ENCODE assay signal across 8 cellular contexts in genomic region chr16:81730090-81731051, GRCh38. TPM values are rescaled to one million over a fixed set of nuclear protein-coding genes. Genes with fewer than 3 reads are reported as not detected.
DNase-seq lines count a peak whose midpoint lies in the region; ATAC-seq and TF ChIP-seq lines count a peak whose summit lies in the region.

No MANE protein-coding gene starts in this region.

- intact Hi-C loops in left ventricle myocardium superior (cut with micrococcal nuclease) (no loop called here), posterior vena cava (cut with DNase I) (loop anchor here in 1 of 2 donors (10.0 kb wide), 1 partner anchor 526 kb away; no protein-coding TSS in a partner anchor), uterus (cut with DNase I; ENCODE audit: low total_unique reads) (no loop called here)

- H3K4me1 ChIP-seq in uterus, result no peaks in the 10 kb centered on the region

- H3K27ac ChIP-seq in SK-N-MC, result peak overlapping the region; percentile 91
- peak overlapping the region; percentile 38 to 50 for H3K27ac ChIP-seq in uterus

- H3K27me3 ChIP-seq in uterus, result no peaks in the 10 kb centered on the region

- peak overlapping the region; percentile 77 for H3K4me3 ChIP-seq in SK-N-MC
- peak overlapping the region; percentile 1 to 31 for H3K4me3 ChIP-seq in uterus

- peak in 3 of 4 experiments; percentile 46 to 57 (median 56) for TF ChIP-seq CTCF in uterus (IDR thresholded peaks at IDR 0.05)

- DNase-seq in DMS153 treated with DMSO at 0.1 percent for 48 hours (lab: John Stamatoyannopoulos, UW; ENCODE audit: unreplicated experiment) (peak; percentile 92), LoVo (ENCODE audit: low spot score) (peak; percentile 58), SK-N-MC (ENCODE audit: low read depth, low spot score) (peak; percentile 64), amniotic epithelial cell (ENCODE audit: low read depth) (peak; percentile 58), left ventricle myocardium superior (peak; percentile 91), posterior vena cava (ENCODE audit: low spot score) (peak; percentile 95), uterus (peak; percentile 85 to 87)

- peak; percentile 70 for ATAC-seq in GM21723 (IDR thresholded peaks at IDR 0.05; ENCODE audit: unreplicated experiment)
- peak; percentile 96 for ATAC-seq in left ventricle myocardium superior

- H3K9ac ChIP-seq in SK-N-MC (ENCODE audit: insufficient read length), result peak overlapping the region; percentile 65

- no peak for TF ChIP-seq POLR2A in uterus (IDR thresholded peaks at IDR 0.05)

- H3K36me3 ChIP-seq in SK-N-MC (ENCODE audit: insufficient read depth, low read length) (no peaks in the 10 kb centered on the region), uterus (no peaks in the 10 kb centered on the region)

- no peaks in the 10 kb centered on the region for H3K9me3 ChIP-seq in SK-N-MC (ENCODE audit: low read depth, low read length)
- no peaks in the 10 kb centered on the region for H3K9me3 ChIP-seq in uterus

RNA-seq across cellular contexts. Expression of gene PLCG2, which starts 48.7 kb away (rescaled TPM):
- total RNA-seq in left ventricle myocardium superior, result 5.2 TPM
- 10 to 100 TPM; 15.9 to 24.5 TPM for total RNA-seq in posterior vena cava
- total RNA-seq in uterus, result 10 to 100 TPM; 11.2 to 39.4 (median 18.8) TPM

Comparison
In these comparisons a context has a peak if more than half of its experiments do, and no peak if none do; other contexts are left out.
1. Peak in every context shown above with its lines: DNase-seq, ATAC-seq, H3K4me3 ChIP-seq and H3K27ac ChIP-seq.